8 cellular contexts compared by ENCODE assay signal in genomic region chr3:149534671-149535394, GRCh38.
DNase-seq lines count a peak whose midpoint lies in the region; ATAC-seq, FAIRE-seq and TF ChIP-seq lines count a peak whose summit lies in the region.
"Had no signal": no experiment of that assay in that cellular context is flagged by ENCODE, and none has a peak within 500 bp of the region (broad histone marks: within the 10 kb centered on the region; RNA-seq: fewer than 3 reads in every experiment).

No MANE protein-coding gene starts in this region.

- H3K27me3 ChIP-seq in HepG2 (ENCODE audit: control insufficient read depth in 1 of 2, insufficient read depth in 2 of 2, low read length in 2 of 2) (no peaks in the 10 kb centered on the region), transverse colon (no peaks in the 10 kb centered on the region)

- H3K9me3 ChIP-seq in HepG2 (ENCODE audit: low read length) (no peaks in the 10 kb centered on the region), transverse colon (no peaks in the 10 kb centered on the region)

- peaks cover 37% of the 10 kb centered on the region for H3K79me2 ChIP-seq in HepG2 (ENCODE audit: insufficient read depth, low read length)

- in situ Hi-C loops in HepG2 (cut with HindIII; ENCODE audit: extremely low pct_ligation_motif_present, low pct_unique_long_range_greater_than_20kb): no loop called here
- in situ Hi-C loops in transverse colon (cut with MboI; ENCODE audit: low pct_ligation_motif_present in 1 of 4, low pct_unique_long_range_greater_than_20kb in 1 of 4, low sequenced_read_pairs in 3 of 4): no loop called here

- ATAC-seq in HepG2: peak; percentile 34; the same call in 2 of the 3 replicates
- ATAC-seq in GM18870 (IDR thresholded peaks at IDR 0.05; ENCODE audit: unreplicated experiment): no peak

- H3K9ac ChIP-seq in HepG2 (ENCODE audit: insufficient read depth, low read depth, low read length): no peak overlapping the region

- 77% methylated on average over 7 of the region's 7 CpGs for WGBS in HepG2 (ENCODE audit: low lambda C conversion rate)
- WGBS in transverse colon (ENCODE audit: low coverage in 1 of 2), 2 donors: 39 to 47% methylated on average over 6 to 7 of the region's 7 CpGs

- H2AFZ ChIP-seq in HepG2 (ENCODE audit: low read length): no peak overlapping the region

- TF ChIP-seq CTCF in HepG2 (CRISPR knock-in tag; IDR thresholded peaks at IDR 0.05) (no peak), transverse colon (IDR thresholded peaks at IDR 0.05) (no peak)

- peaks cover 39% of the 10 kb centered on the region for H3K4me1 ChIP-seq in HepG2 (ENCODE audit: insufficient read depth, low read length)
- H3K4me1 ChIP-seq in transverse colon: peaks cover 12 to 32% (median 22%) of the 10 kb centered on the region in 4 donors

- H3K36me3 ChIP-seq in HepG2 (replicated peaks in 1 of 2; ENCODE audit: control insufficient read depth in 1 of 2, insufficient read depth in 2 of 2, low read length in 2 of 2) (peaks cover 15 to 66% of the 10 kb centered on the region in 2 experiments), transverse colon (no peaks in the 10 kb centered on the region)

- intact Hi-C loops in HepG2 (cut with micrococcal nuclease; ENCODE audit: unreplicated experiment): loop anchor here (5.0 kb wide), 1 partner anchor 217 kb away; the partner anchor contains the start of gene COMMD2
- intact Hi-C loops in transverse colon (cut with DNase I; ENCODE audit: low total_unique reads): loop anchor here (5.0 kb wide), 1 partner anchor 122 kb away; the partner anchor contains the start of gene WWTR1

- H3K4me2 ChIP-seq in HepG2 (ENCODE audit: low read depth, low read length): no peak overlapping the region

- no peak for TF ChIP-seq RAD21 in HepG2 (CRISPR knock-in tag; IDR thresholded peaks at IDR 0.05)

- TF ChIP-seq EP300 in HepG2 (IDR thresholded peaks at IDR 0.05; ENCODE audit: low read depth in 2 of 2, low read length in 2 of 2): no peak
- TF ChIP-seq EP300 in HepG2 (CRISPR knock-in tag; IDR thresholded peaks at IDR 0.05; ENCODE audit: borderline replicate concordance): no peak
- no peak for TF ChIP-seq EP300 in transverse colon (IDR thresholded peaks at IDR 0.05; ENCODE audit: low read depth)

- H3K4me3 ChIP-seq in HepG2 (replicated peaks in 1 of 3; ENCODE audit: insufficient read depth in 1 of 3, low read depth in 2 of 3, low read length in 3 of 3) (no peak overlapping the region), transverse colon (no peak overlapping the region)

- TSS peak; percentile 6 for BruUV-seq in HepG2 (replicated peaks; lab: Mats Ljungman, UMichigan)

- no peak for FAIRE-seq in HepG2 (lab: Jason Lieb, UNC)

- peaks cover 51% of the 10 kb centered on the region for H4K20me1 ChIP-seq in HepG2 (ENCODE audit: insufficient read depth, low read length)

- H3K27ac ChIP-seq in HepG2 (ENCODE audit: extremely low read length, insufficient read depth, low read length): peak overlapping the region; percentile 30
- peak overlapping the region; percentile 38 to 75 (median 60) for H3K27ac ChIP-seq in transverse colon

- CTCF ChIA-PET in HepG2 (lab: Yijun Ruan, JAX; ENCODE audit: low intra/inter-chr PET ratio, low total read pairs): no interaction called here

- DNase-seq in NCI-H146 (lab: John Stamatoyannopoulos, UW) (peak; percentile 65), astrocyte of the hippocampus (ENCODE audit: low read depth, low spot score) (peak; percentile 59), HepG2 (ENCODE audit: low spot score) (no peak), transverse colon (no peak), NCI-H1048 (lab: John Stamatoyannopoulos, UW) (no peak), HuH-7 (ENCODE audit: low spot score) (no peak)
- DNase-seq: Kasumi-1 had no signal

- POLR2A ChIA-PET in HepG2 (lab: Yijun Ruan, JAX): no interaction called here

- TF ChIP-seq POLR2A in HepG2 (IDR thresholded peaks at IDR 0.05; ENCODE audit: insufficient read depth in 1 of 2, low read depth in 2 of 2, low read length in 2 of 2) (no peak), transverse colon (IDR thresholded peaks at IDR 0.05) (no peak)

TF ChIP-seq in HepG2, 621 proteins besides CTCF, POLR2A, EP300 and RAD21 (continues in another document):
- TF ChIP-seq, protein P1, sequence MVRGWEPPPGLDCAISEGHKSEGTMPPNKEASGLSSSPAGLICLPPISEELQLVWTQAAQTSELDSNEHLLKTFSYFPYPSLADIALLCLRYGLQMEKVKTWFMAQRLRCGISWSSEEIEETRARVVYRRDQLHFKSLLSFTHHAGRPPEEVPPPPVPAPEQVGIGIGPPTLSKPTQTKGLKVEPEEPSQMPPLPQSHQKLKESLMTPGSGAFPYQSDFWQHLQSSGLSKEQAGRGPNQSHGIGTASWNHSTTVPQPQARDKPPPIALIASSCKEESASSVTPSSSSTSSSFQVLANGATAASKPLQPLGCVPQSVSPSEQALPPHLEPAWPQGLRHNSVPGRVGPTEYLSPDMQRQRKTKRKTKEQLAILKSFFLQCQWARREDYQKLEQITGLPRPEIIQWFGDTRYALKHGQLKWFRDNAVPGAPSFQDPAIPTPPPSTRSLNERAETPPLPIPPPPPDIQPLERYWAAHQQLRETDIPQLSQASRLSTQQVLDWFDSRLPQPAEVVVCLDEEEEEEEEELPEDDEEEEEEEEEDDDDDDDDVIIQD (CRISPR knock-in tag; IDR thresholded peaks at IDR 0.05; ENCODE audit: low read depth): no peak
- TF ChIP-seq, protein P2, sequence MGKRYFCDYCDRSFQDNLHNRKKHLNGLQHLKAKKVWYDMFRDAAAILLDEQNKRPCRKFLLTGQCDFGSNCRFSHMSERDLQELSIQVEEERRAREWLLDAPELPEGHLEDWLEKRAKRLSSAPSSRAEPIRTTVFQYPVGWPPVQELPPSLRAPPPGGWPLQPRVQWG (CRISPR knock-in tag; IDR thresholded peaks at IDR 0.05; ENCODE audit: borderline replicate concordance, low read depth): no peak
- TF ChIP-seq ZZZ3 (CRISPR knock-in tag; IDR thresholded peaks at IDR 0.05; ENCODE audit: borderline replicate concordance): no peak
- no peak for TF ChIP-seq CBX1 (IDR thresholded peaks at IDR 0.05; ENCODE audit: low read depth)
- no peak for TF ChIP-seq RFXAP (CRISPR knock-in tag; IDR thresholded peaks at IDR 0.05; ENCODE audit: borderline replicate concordance)
- TF ChIP-seq RARA (CRISPR knock-in tag; IDR thresholded peaks at IDR 0.05): no peak
- no peak for TF ChIP-seq ARID5B (CRISPR knock-in tag; IDR thresholded peaks at IDR 0.05)
- no peak for TF ChIP-seq MTF2 (CRISPR knock-in tag; IDR thresholded peaks at IDR 0.05; ENCODE audit: borderline replicate concordance)
- TF ChIP-seq ZBTB21 (CRISPR knock-in tag; IDR thresholded peaks at IDR 0.05): no peak
- no peak for TF ChIP-seq FOXP1 (IDR thresholded peaks at IDR 0.05)
- TF ChIP-seq FOXP1 (CRISPR knock-in tag; IDR thresholded peaks at IDR 0.05): peak; percentile 11; the same call in 1 of the 2 replicates
- TF ChIP-seq ZBTB20 (CRISPR knock-in tag; IDR thresholded peaks at IDR 0.05; ENCODE audit: borderline replicate concordance, low read depth): no peak
- TF ChIP-seq CEBPG (CRISPR knock-in tag; IDR thresholded peaks at IDR 0.05): no peak
- TF ChIP-seq ZNF460 (CRISPR knock-in tag; IDR thresholded peaks at IDR 0.05; ENCODE audit: borderline replicate concordance): no peak
- TF ChIP-seq FOXA1 (IDR thresholded peaks at IDR 0.05): no peak
- TF ChIP-seq FOXA1 (CRISPR knock-in tag; IDR thresholded peaks at IDR 0.05): peak; percentile 78
- TF ChIP-seq ISX (CRISPR knock-in tag; conservative IDR thresholded peaks at IDR 0.05): no peak
- TF ChIP-seq PHF8 (CRISPR knock-in tag; IDR thresholded peaks at IDR 0.05): no peak
- TF ChIP-seq NR2F2 (IDR thresholded peaks at IDR 0.05; ENCODE audit: borderline replicate concordance, low read depth): no peak
- no peak for TF ChIP-seq HIC2 (CRISPR knock-in tag; IDR thresholded peaks at IDR 0.05; ENCODE audit: low read depth)
- TF ChIP-seq THAP11 (CRISPR knock-in tag; IDR thresholded peaks at IDR 0.05): no peak

Comparison
In these comparisons a context has a peak if more than half of its experiments do, and no peak if none do; other contexts are left out.
1. DNase-seq: peak in NCI-H146 (single experiment) and astrocyte of the hippocampus (single experiment); none in HepG2 (single experiment), transverse colon (single experiment), NCI-H1048 (single experiment) and HuH-7 (single experiment).